In genomic region chr15:68203956-68204355, GRCh38 we compare ENCODE assay signal across 12 cellular contexts.
"Had no signal": no experiment of that assay in that cellular context is flagged by ENCODE, and none has a peak within 500 bp of the region (broad histone marks: within the 10 kb centered on the region; RNA-seq: fewer than 3 reads in every experiment).

No MANE protein-coding gene starts in this region.

- H3K27ac ChIP-seq: gastrocnemius medialis had no signal

- H3K36me3 ChIP-seq: gastrocnemius medialis, prostate gland had no signal

- H3K27me3 Mint-ChIP-seq: activated CD4-positive, alpha-beta memory T cell treated with anti-CD3 and anti-CD28 coated beads for 36 hours; naive B cell had no signal

- H3K9me3 ChIP-seq: gastrocnemius medialis, prostate gland, suprapubic skin had no signal

- H3K27me3 ChIP-seq: gastrocnemius medialis, suprapubic skin had no signal

- H3K27ac Mint-ChIP-seq: activated CD4-positive, alpha-beta memory T cell treated with anti-CD3 and anti-CD28 coated beads for 36 hours; activated T-cell treated with anti-CD3 and anti-CD28 coated beads, Interleukin-2, amount 50 U/mL, for 72 hours had no signal

- H3K4me3 Mint-ChIP-seq: activated CD4-positive, alpha-beta memory T cell treated with anti-CD3 and anti-CD28 coated beads for 36 hours; activated T-cell treated with anti-CD3 and anti-CD28 coated beads, Interleukin-2, amount 50 U/mL, for 72 hours; naive B cell had no signal

- H3K36me3 Mint-ChIP-seq: activated CD4-positive, alpha-beta memory T cell treated with anti-CD3 and anti-CD28 coated beads for 36 hours; naive B cell had no signal

- H3K9me3 Mint-ChIP-seq: activated CD4-positive, alpha-beta memory T cell treated with anti-CD3 and anti-CD28 coated beads for 36 hours; activated T-cell treated with anti-CD3 and anti-CD28 coated beads, Interleukin-2, amount 50 U/mL, for 72 hours; naive B cell had no signal

- DNase-seq: activated CD4-positive, alpha-beta memory T cell treated with anti-CD3 and anti-CD28 coated beads for 36 hours; activated CD4-positive, alpha-beta T cell treated with anti-CD3 and anti-CD28 coated beads for 1 hour; activated naive CD4-positive, alpha-beta T cell; activated T-cell treated with anti-CD3 and anti-CD28 coated beads, Interleukin-2, amount 50 U/mL, for 72 hours; effector memory CD4-positive, alpha-beta T cell; gastrocnemius medialis; naive B cell; stimulated activated CD4-positive, alpha-beta T cell treated with anti-CD3 and anti-CD28 coated beads, Interleukin-2, amount 100 ng/mL, for 48 hours; stimulated activated naive CD4-positive, alpha-beta T cell treated with Interleukin-2 at 50 U/mL for 16 hours; T-helper 9 cell had no signal
